Comparison of ENCODE assay signal across 1 cellular context in the genomic region with DNA sequence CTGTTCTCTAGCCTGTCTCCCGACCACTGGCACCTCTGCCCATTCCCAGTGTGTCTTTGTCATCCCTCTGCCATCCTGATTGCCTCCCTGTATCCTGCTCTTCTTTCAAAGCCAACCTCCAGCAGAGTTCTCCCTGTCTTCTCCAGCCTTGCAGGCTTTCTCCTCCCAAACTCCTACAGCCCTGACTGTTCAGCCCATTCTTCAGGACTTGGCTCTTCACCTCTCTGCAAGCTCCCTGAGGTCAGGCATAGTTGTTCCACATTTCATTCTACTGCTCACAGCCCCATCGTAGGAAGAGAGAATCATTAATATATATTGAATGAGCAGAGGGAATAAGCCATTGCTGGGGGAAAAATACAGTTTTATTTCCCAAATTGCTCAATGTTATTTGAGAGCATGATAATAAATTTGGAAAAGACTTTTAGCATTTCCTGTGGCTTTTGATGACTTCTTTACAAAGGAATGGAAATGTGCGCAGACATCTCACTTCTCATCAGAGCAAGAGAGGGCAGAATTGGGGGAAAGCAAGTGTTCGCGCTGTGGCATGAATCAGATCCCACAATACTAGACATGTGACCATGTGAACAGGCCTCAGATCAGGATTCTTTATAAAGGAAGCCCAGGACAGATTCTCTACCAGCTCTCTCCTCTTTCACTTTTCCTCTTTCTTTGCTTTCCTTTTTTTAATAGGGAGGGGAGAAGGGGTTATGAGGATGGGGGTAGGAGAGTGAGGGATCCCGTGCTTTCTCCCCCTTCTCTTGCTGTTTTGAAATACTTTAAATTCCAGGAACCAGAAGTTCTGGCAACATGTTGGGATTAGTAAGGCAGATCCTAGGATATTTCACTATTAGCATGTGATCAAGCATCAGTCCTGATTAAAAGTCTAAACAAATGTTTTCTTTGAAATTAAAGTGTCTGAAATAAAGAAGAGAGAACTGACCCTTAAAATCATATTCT.
TF ChIP-seq lines count a peak whose summit lies in the region.

No MANE protein-coding gene starts in this region.

TF ChIP-seq in GM23338, 12 proteins besides CTCF, POLR2A, EP300 and RAD21:
- TF ChIP-seq, protein P1, sequence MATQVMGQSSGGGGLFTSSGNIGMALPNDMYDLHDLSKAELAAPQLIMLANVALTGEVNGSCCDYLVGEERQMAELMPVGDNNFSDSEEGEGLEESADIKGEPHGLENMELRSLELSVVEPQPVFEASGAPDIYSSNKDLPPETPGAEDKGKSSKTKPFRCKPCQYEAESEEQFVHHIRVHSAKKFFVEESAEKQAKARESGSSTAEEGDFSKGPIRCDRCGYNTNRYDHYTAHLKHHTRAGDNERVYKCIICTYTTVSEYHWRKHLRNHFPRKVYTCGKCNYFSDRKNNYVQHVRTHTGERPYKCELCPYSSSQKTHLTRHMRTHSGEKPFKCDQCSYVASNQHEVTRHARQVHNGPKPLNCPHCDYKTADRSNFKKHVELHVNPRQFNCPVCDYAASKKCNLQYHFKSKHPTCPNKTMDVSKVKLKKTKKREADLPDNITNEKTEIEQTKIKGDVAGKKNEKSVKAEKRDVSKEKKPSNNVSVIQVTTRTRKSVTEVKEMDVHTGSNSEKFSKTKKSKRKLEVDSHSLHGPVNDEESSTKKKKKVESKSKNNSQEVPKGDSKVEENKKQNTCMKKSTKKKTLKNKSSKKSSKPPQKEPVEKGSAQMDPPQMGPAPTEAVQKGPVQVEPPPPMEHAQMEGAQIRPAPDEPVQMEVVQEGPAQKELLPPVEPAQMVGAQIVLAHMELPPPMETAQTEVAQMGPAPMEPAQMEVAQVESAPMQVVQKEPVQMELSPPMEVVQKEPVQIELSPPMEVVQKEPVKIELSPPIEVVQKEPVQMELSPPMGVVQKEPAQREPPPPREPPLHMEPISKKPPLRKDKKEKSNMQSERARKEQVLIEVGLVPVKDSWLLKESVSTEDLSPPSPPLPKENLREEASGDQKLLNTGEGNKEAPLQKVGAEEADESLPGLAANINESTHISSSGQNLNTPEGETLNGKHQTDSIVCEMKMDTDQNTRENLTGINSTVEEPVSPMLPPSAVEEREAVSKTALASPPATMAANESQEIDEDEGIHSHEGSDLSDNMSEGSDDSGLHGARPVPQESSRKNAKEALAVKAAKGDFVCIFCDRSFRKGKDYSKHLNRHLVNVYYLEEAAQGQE (IDR thresholded peaks at IDR 0.05; ENCODE audit: unreplicated experiment): no peak
- no peak for TF ChIP-seq ZNF114 (CRISPR knock-in tag; IDR thresholded peaks at IDR 0.05)
- no peak for TF ChIP-seq EZH2 (IDR thresholded peaks at IDR 0.05; ENCODE audit: low read depth, unreplicated experiment)
- TF ChIP-seq ZNF462 (CRISPR knock-in tag; IDR thresholded peaks at IDR 0.05): no peak
- no peak for TF ChIP-seq ZNF331 (CRISPR knock-in tag; IDR thresholded peaks at IDR 0.05; ENCODE audit: low read depth)
- TF ChIP-seq STAT1 (IDR thresholded peaks at IDR 0.05; ENCODE audit: unreplicated experiment): no peak
- no peak for TF ChIP-seq CREB1 (CRISPR knock-in tag; IDR thresholded peaks at IDR 0.05; ENCODE audit: low read depth)
- no peak for TF ChIP-seq JUNB (IDR thresholded peaks at IDR 0.05; ENCODE audit: unreplicated experiment)
- TF ChIP-seq NANOG (IDR thresholded peaks at IDR 0.05; ENCODE audit: borderline replicate concordance): no peak
- no peak for TF ChIP-seq POLR2AphosphoS5 (IDR thresholded peaks at IDR 0.05; ENCODE audit: low read depth)
- TF ChIP-seq, protein P2, sequence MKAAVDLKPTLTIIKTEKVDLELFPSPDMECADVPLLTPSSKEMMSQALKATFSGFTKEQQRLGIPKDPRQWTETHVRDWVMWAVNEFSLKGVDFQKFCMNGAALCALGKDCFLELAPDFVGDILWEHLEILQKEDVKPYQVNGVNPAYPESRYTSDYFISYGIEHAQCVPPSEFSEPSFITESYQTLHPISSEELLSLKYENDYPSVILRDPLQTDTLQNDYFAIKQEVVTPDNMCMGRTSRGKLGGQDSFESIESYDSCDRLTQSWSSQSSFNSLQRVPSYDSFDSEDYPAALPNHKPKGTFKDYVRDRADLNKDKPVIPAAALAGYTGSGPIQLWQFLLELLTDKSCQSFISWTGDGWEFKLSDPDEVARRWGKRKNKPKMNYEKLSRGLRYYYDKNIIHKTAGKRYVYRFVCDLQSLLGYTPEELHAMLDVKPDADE (IDR thresholded peaks at IDR 0.05): no peak
- TF ChIP-seq EZH2phosphoT487 (IDR thresholded peaks at IDR 0.05; ENCODE audit: unreplicated experiment): no peak
